Comparison of ENCODE assay signal across 1 cellular context in genomic region chrX:135985123-135985973, GRCh38.
TF ChIP-seq lines count a peak whose summit lies in the region.

TSS of gene SLC9A6 (plus strand) at chrX:135985435. CDS start at chrX:135985659, 224 bp downstream.

TF ChIP-seq in HepG2, 621 proteins besides CTCF, POLR2A, EP300 and RAD21 (continued from another document and continues in another):
- no peak for TF ChIP-seq PHF5A (CRISPR knock-in tag; IDR thresholded peaks at IDR 0.05; ENCODE audit: low read depth, unreplicated experiment)
- TF ChIP-seq IRF9 (CRISPR knock-in tag; IDR thresholded peaks at IDR 0.05; ENCODE audit: borderline replicate concordance) = no peak
- TF ChIP-seq MYPOP (CRISPR knock-in tag; IDR thresholded peaks at IDR 0.05) = no peak
- no peak for TF ChIP-seq THAP8 (CRISPR knock-in tag; IDR thresholded peaks at IDR 0.05; ENCODE audit: borderline replicate concordance)
- TF ChIP-seq GATA4 (IDR thresholded peaks at IDR 0.05; ENCODE audit: borderline replicate concordance, low read depth) = no peak
- no peak for TF ChIP-seq ZNF276 (CRISPR knock-in tag; IDR thresholded peaks at IDR 0.05; ENCODE audit: low read depth)
- TF ChIP-seq RARG (CRISPR knock-in tag; IDR thresholded peaks at IDR 0.05; ENCODE audit: low read depth) = no peak
- peak; percentile 19; the same call in 1 of the 2 replicates for TF ChIP-seq MAX (IDR thresholded peaks at IDR 0.05)
- no peak for TF ChIP-seq ZFX (CRISPR knock-in tag; IDR thresholded peaks at IDR 0.05; ENCODE audit: low read depth)
- TF ChIP-seq ZNF318 (CRISPR knock-in tag; IDR thresholded peaks at IDR 0.05) = no peak
- no peak for TF ChIP-seq DR1 (CRISPR knock-in tag; IDR thresholded peaks at IDR 0.05)
- TF ChIP-seq ZNF703 (CRISPR knock-in tag; IDR thresholded peaks at IDR 0.05; ENCODE audit: borderline replicate concordance) = no peak
- no peak for TF ChIP-seq HBP1 (CRISPR knock-in tag; IDR thresholded peaks at IDR 0.05; ENCODE audit: low read depth)
- TF ChIP-seq ONECUT2 (CRISPR knock-in tag; IDR thresholded peaks at IDR 0.05) = no peak
- no peak for TF ChIP-seq GPN1 (CRISPR knock-in tag; IDR thresholded peaks at IDR 0.05; ENCODE audit: borderline replicate concordance)
- no peak for TF ChIP-seq TCF7 (IDR thresholded peaks at IDR 0.05; ENCODE audit: low read depth)
- TF ChIP-seq ZNF468 (CRISPR knock-in tag; IDR thresholded peaks at IDR 0.05) = no peak
- no peak for TF ChIP-seq ZNF761 (CRISPR knock-in tag; conservative IDR thresholded peaks at IDR 0.05)
- peak; percentile 99 for TF ChIP-seq ZFP91 (CRISPR knock-in tag; IDR thresholded peaks at IDR 0.05; ENCODE audit: borderline replicate concordance)
- TF ChIP-seq MAFF (IDR thresholded peaks at IDR 0.05; ENCODE audit: low read depth, low read length) = no peak
- TF ChIP-seq XRCC5 (optimal IDR thresholded peaks at IDR 0.05; ENCODE audit: low read length) = no peak
- no peak for TF ChIP-seq TAF15 (IDR thresholded peaks at IDR 0.05; ENCODE audit: low read depth, low read length, poor library complexity, severe bottlenecking)
- no peak for TF ChIP-seq ZNF7 (CRISPR knock-in tag; IDR thresholded peaks at IDR 0.05)
- TF ChIP-seq SP4 (CRISPR knock-in tag; IDR thresholded peaks at IDR 0.05) = peak; percentile 52; the same call in 1 of the 2 replicates
- TF ChIP-seq ZHX1 (CRISPR knock-in tag; IDR thresholded peaks at IDR 0.05; ENCODE audit: low read depth) = no peak
- no peak for TF ChIP-seq NR0B2 (CRISPR knock-in tag; IDR thresholded peaks at IDR 0.05)
- no peak for TF ChIP-seq TOPORS (CRISPR knock-in tag; IDR thresholded peaks at IDR 0.05)
- TF ChIP-seq RCOR2 (CRISPR knock-in tag; IDR thresholded peaks at IDR 0.05) = no peak
- no peak for TF ChIP-seq ELF3 (CRISPR knock-in tag; IDR thresholded peaks at IDR 0.05)
- no peak for TF ChIP-seq ZC3H13 (CRISPR knock-in tag; IDR thresholded peaks at IDR 0.05)
- no peak for TF ChIP-seq GZF1 (CRISPR knock-in tag; IDR thresholded peaks at IDR 0.05)
- no peak for TF ChIP-seq ZMAT3 (CRISPR knock-in tag; conservative IDR thresholded peaks at IDR 0.05)
- TF ChIP-seq POGK (CRISPR knock-in tag; conservative IDR thresholded peaks at IDR 0.05) = no peak
